ENCODE assay signal across 12 cellular contexts in genomic region chr4:664713-665231, GRCh38. TPM values are rescaled to one million over a fixed set of nuclear protein-coding genes. Genes with fewer than 3 reads are reported as not detected.
DNase-seq lines count a peak whose midpoint lies in the region; ATAC-seq, FAIRE-seq and TF ChIP-seq lines count a peak whose summit lies in the region.
"Had no signal": no experiment of that assay in that cellular context is flagged by ENCODE, and none has a peak within 500 bp of the region (broad histone marks: within the 10 kb centered on the region; RNA-seq: fewer than 3 reads in every experiment).

No MANE protein-coding gene starts in this region.

- no TSS peak for BruUV-seq in HepG2 (replicated peaks; lab: Mats Ljungman, UMichigan)

- no peaks in the 10 kb centered on the region for H3K36me3 ChIP-seq in HepG2 (replicated peaks in 1 of 2; ENCODE audit: control insufficient read depth in 1 of 2, insufficient read depth in 2 of 2, low read length in 2 of 2)
- H3K36me3 ChIP-seq: SJSA1, uterus had no signal

- no peaks in the 10 kb centered on the region for H3K79me2 ChIP-seq in HepG2 (ENCODE audit: insufficient read depth, low read length)

- no peak overlapping the region for H3K27ac Mint-ChIP-seq in activated naive CD4-positive, alpha-beta T cell treated with anti-CD3 and anti-CD28 coated beads, Interleukin-2, amount 50 U/mL, for 24 hours
- H3K27ac Mint-ChIP-seq in activated T-helper 1 cell treated with anti-CD3 and anti-CD28 coated beads, Interleukin-12 subunit alpha, Interleukin-12 subunit beta, Interleukin-2, Interleukin-4 antibody, amounts not matched to agents 30 ng/mL and 10 ng/mL and 1 ng/mL, durations not matched to agents 14 hours and 24 hours and 36 hours: peak overlapping the region; percentile 68

- H2AFZ ChIP-seq in HepG2 (ENCODE audit: low read length): no peak overlapping the region

- H3K9ac ChIP-seq in HepG2 (ENCODE audit: insufficient read depth, low read depth, low read length): no peak overlapping the region

- H3K27ac ChIP-seq in HepG2 (ENCODE audit: extremely low read length, insufficient read depth, low read length): no peak overlapping the region
- H3K27ac ChIP-seq: SJSA1, uterus had no signal

- H3K4me3 ChIP-seq in HepG2 (replicated peaks in 1 of 3; ENCODE audit: insufficient read depth in 1 of 3, low read depth in 2 of 3, low read length in 3 of 3): no peak overlapping the region
- H3K4me3 ChIP-seq: SJSA1 had no signal

- POLR2A ChIA-PET in HepG2 (lab: Yijun Ruan, JAX): interaction anchor here (1.5 kb wide), 1 partner anchor 9 kb away, joined by 7 read pairs; the partner anchor contains the start of genes ATP5ME and MYL5

- H3K9me3 Mint-ChIP-seq in activated naive CD4-positive, alpha-beta T cell treated with anti-CD3 and anti-CD28 coated beads, Interleukin-2, amount 50 U/mL, for 24 hours: no peaks in the 10 kb centered on the region
- no peaks in the 10 kb centered on the region for H3K9me3 Mint-ChIP-seq in activated T-helper 1 cell treated with anti-CD3 and anti-CD28 coated beads, Interleukin-12 subunit alpha, Interleukin-12 subunit beta, Interleukin-2, Interleukin-4 antibody, amounts not matched to agents 30 ng/mL and 10 ng/mL and 1 ng/mL, durations not matched to agents 14 hours and 24 hours and 36 hours

- peaks cover 28% of the 10 kb centered on the region for H3K4me1 ChIP-seq in HepG2 (ENCODE audit: insufficient read depth, low read length)
- H3K4me1 ChIP-seq: SJSA1, uterus had no signal

- ATAC-seq in HepG2 (no peak), GM21825 (IDR thresholded peaks at IDR 0.05; ENCODE audit: unreplicated experiment) (no peak)
- no peak for ATAC-seq in stimulated activated naive CD8-positive, alpha-beta T cell treated with anti-CD3 and anti-CD28 coated beads, Interleukin-15, Interleukin-2, amounts not matched to agents 100 U/mL and 50 U/mL, for 24 hours

- no peak overlapping the region for H3K4me2 ChIP-seq in HepG2 (ENCODE audit: low read depth, low read length)

- H4K20me1 ChIP-seq in HepG2 (ENCODE audit: insufficient read depth, low read length): no peaks in the 10 kb centered on the region

- in situ Hi-C loops in HepG2 (cut with HindIII; ENCODE audit: extremely low pct_ligation_motif_present, low pct_unique_long_range_greater_than_20kb): no loop called here
- in situ Hi-C loops in KBM-7 (cut with MboI; ENCODE audit: low pct_unique_long_range_greater_than_20kb, low sequenced_read_pairs): no loop called here

- TF ChIP-seq EP300 in HepG2 (IDR thresholded peaks at IDR 0.05; ENCODE audit: low read depth in 2 of 2, low read length in 2 of 2): no peak
- TF ChIP-seq EP300 in HepG2 (CRISPR knock-in tag; IDR thresholded peaks at IDR 0.05; ENCODE audit: borderline replicate concordance): no peak

- peaks cover 3 to 33% of the 10 kb centered on the region in 2 experiments; a peak in 4 of 5 replicates for H3K27me3 ChIP-seq in HepG2 (ENCODE audit: control insufficient read depth in 1 of 2, insufficient read depth in 2 of 2, low read length in 2 of 2)
- H3K27me3 ChIP-seq: SJSA1, uterus had no signal

- FAIRE-seq in HepG2 (lab: Jason Lieb, UNC): no peak
- FAIRE-seq: endometrium had no signal

- CTCF ChIA-PET in HepG2 (lab: Yijun Ruan, JAX; ENCODE audit: low intra/inter-chr PET ratio, low total read pairs): no interaction called here

- H3K9me3 ChIP-seq in HepG2 (ENCODE audit: low read length): no peaks in the 10 kb centered on the region
- H3K9me3 ChIP-seq: SJSA1, uterus had no signal

- H3K4me3 Mint-ChIP-seq in activated naive CD4-positive, alpha-beta T cell treated with anti-CD3 and anti-CD28 coated beads, Interleukin-2, amount 50 U/mL, for 24 hours: peak overlapping the region; percentile 76
- peak overlapping the region; percentile 82 for H3K4me3 Mint-ChIP-seq in activated T-helper 1 cell treated with anti-CD3 and anti-CD28 coated beads, Interleukin-12 subunit alpha, Interleukin-12 subunit beta, Interleukin-2, Interleukin-4 antibody, amounts not matched to agents 30 ng/mL and 10 ng/mL and 1 ng/mL, durations not matched to agents 14 hours and 24 hours and 36 hours

- TF ChIP-seq CTCF in HepG2 (CRISPR knock-in tag; IDR thresholded peaks at IDR 0.05): no peak

- no peak for TF ChIP-seq POLR2A in HepG2 (IDR thresholded peaks at IDR 0.05; ENCODE audit: insufficient read depth in 1 of 2, low read depth in 2 of 2, low read length in 2 of 2)

- H3K4me1 Mint-ChIP-seq in activated naive CD4-positive, alpha-beta T cell treated with anti-CD3 and anti-CD28 coated beads, Interleukin-2, amount 50 U/mL, for 24 hours: peaks cover 11% of the 10 kb centered on the region
- H3K4me1 Mint-ChIP-seq in activated T-helper 1 cell treated with anti-CD3 and anti-CD28 coated beads, Interleukin-12 subunit alpha, Interleukin-12 subunit beta, Interleukin-2, Interleukin-4 antibody, amounts not matched to agents 30 ng/mL and 10 ng/mL and 1 ng/mL, durations not matched to agents 14 hours and 24 hours and 36 hours (ENCODE audit: low read depth): peaks cover 8% of the 10 kb centered on the region

- intact Hi-C loops in activated T-helper 1 cell treated with anti-CD3 and anti-CD28 coated beads, Interleukin-12 subunit alpha, Interleukin-12 subunit beta, Interleukin-2, Interleukin-4 antibody, amounts not matched to agents 30 ng/mL and 10 ng/mL and 1 ng/mL, durations not matched to agents 14 hours and 24 hours and 36 hours (cut with micrococcal nuclease): loop anchor here (1.0 kb wide), 1 partner anchor 10 kb away; the partner anchor contains the start of genes ATP5ME and MYL5
- intact Hi-C loops in HepG2 (cut with micrococcal nuclease; ENCODE audit: unreplicated experiment): no loop called here

- no peaks in the 10 kb centered on the region for H3K27me3 Mint-ChIP-seq in activated naive CD4-positive, alpha-beta T cell treated with anti-CD3 and anti-CD28 coated beads, Interleukin-2, amount 50 U/mL, for 24 hours
- H3K27me3 Mint-ChIP-seq in activated T-helper 1 cell treated with anti-CD3 and anti-CD28 coated beads, Interleukin-12 subunit alpha, Interleukin-12 subunit beta, Interleukin-2, Interleukin-4 antibody, amounts not matched to agents 30 ng/mL and 10 ng/mL and 1 ng/mL, durations not matched to agents 14 hours and 24 hours and 36 hours (ENCODE audit: insufficient read depth): no peaks in the 10 kb centered on the region

- no peak for TF ChIP-seq RAD21 in HepG2 (CRISPR knock-in tag; IDR thresholded peaks at IDR 0.05)

- no peak for DNase-seq in activated naive CD4-positive, alpha-beta T cell (lab: John Stamatoyannopoulos, UW)
- DNase-seq in activated T-helper 1 cell treated with anti-CD3 and anti-CD28 coated beads, Interleukin-12 subunit alpha, Interleukin-12 subunit beta, Interleukin-2, Interleukin-4 antibody, amounts not matched to agents 30 ng/mL and 10 ng/mL and 1 ng/mL, durations not matched to agents 14 hours and 24 hours and 36 hours (ENCODE audit: low spot score): no peak
- no peak for DNase-seq in HepG2 (ENCODE audit: low spot score)
- DNase-seq in stimulated activated naive CD8-positive, alpha-beta T cell treated with anti-CD3 and anti-CD28 coated beads, Interleukin-15, Interleukin-2, amounts not matched to agents 100 U/mL and 50 U/mL, for 24 hours: peak; percentile 3
- no peak for DNase-seq in KBM-7
- DNase-seq in NCI-H1436 treated with DMSO at 0.1 percent for 48 hours (lab: John Stamatoyannopoulos, UW): no peak
- DNase-seq: uterus had no signal

- H3K36me3 Mint-ChIP-seq in activated naive CD4-positive, alpha-beta T cell treated with anti-CD3 and anti-CD28 coated beads, Interleukin-2, amount 50 U/mL, for 24 hours: no peaks in the 10 kb centered on the region
- peaks cover 5% of the 10 kb centered on the region for H3K36me3 Mint-ChIP-seq in activated T-helper 1 cell treated with anti-CD3 and anti-CD28 coated beads, Interleukin-12 subunit alpha, Interleukin-12 subunit beta, Interleukin-2, Interleukin-4 antibody, amounts not matched to agents 30 ng/mL and 10 ng/mL and 1 ng/mL, durations not matched to agents 14 hours and 24 hours and 36 hours (ENCODE audit: low read depth)

- 89% methylated on average over 7 of the region's 24 CpGs for WGBS in HepG2 (ENCODE audit: low lambda C conversion rate)

RNA-seq across cellular contexts. Expression of gene ATP5ME, which starts 9.3 kb away (rescaled TPM):
- total RNA-seq in activated T-helper 1 cell treated with anti-CD3 and anti-CD28 coated beads, Interleukin-12 subunit alpha, Interleukin-12 subunit beta, Interleukin-2, Interleukin-4 antibody, amounts not matched to agents 30 ng/mL and 10 ng/mL and 1 ng/mL, durations not matched to agents 14 hours and 24 hours and 36 hours: 217 and 224 TPM in 2 replicates
- total RNA-seq in HepG2 (2016; rRNA removed; fragmentation: Illumina TruSeq; extraction: Trizol): 753 and 1,048 TPM in 2 replicates
- total RNA-seq in HepG2 (2016; cell fraction: cytosol; rRNA removed; fragmentation: Illumina TruSeq; extraction: Trizol; ENCODE audit: low read depth): 458 and 593 TPM in 2 replicates
- 792 and 1,109 TPM in 2 replicates for total RNA-seq in HepG2 (2016; cell fraction: insoluble cytoplasmic fraction; rRNA removed; fragmentation: Illumina TruSeq; extraction: Trizol)
- 613 and 660 TPM in 2 replicates for total RNA-seq in HepG2 (2016; cell fraction: membrane; rRNA removed; fragmentation: Illumina TruSeq; extraction: Trizol)
- 219 and 249 TPM in 2 replicates for total RNA-seq in HepG2 (2016; cell fraction: nucleus; rRNA removed; fragmentation: Illumina TruSeq; extraction: Trizol)
- polyA plus RNA-seq in HepG2 (2011; rRNA removed): 301 and 305 TPM in 2 replicates
- polyA plus RNA-seq in HepG2 (2011; cell fraction: cytosol; rRNA removed): 507 and 666 TPM in 2 replicates
- 133 and 152 TPM in 2 replicates for polyA plus RNA-seq in HepG2 (2011; cell fraction: nucleus; rRNA removed)
- polyA plus RNA-seq in HepG2 (2012): 451 and 767 TPM in 2 replicates
- polyA plus RNA-seq in HepG2 (2016; cell fraction: cytosol; fragmentation: Illumina TruSeq; extraction: Trizol; ENCODE audit: low read depth): 482 and 603 TPM in 2 replicates
- 926 and 995 TPM in 2 replicates for polyA plus RNA-seq in HepG2 (2016; cell fraction: insoluble cytoplasmic fraction; fragmentation: Illumina TruSeq; extraction: Trizol; ENCODE audit: low read depth)
- polyA plus RNA-seq in HepG2 (2016; cell fraction: membrane; fragmentation: Illumina TruSeq; extraction: Trizol; ENCODE audit: low read depth): 496 and 594 TPM in 2 replicates
- polyA plus RNA-seq in HepG2 (2016; cell fraction: nucleus; fragmentation: Illumina TruSeq; extraction: Trizol; ENCODE audit: insufficient read depth, low read depth): 426 and 431 TPM in 2 replicates
- polyA minus RNA-seq in HepG2 (2011; rRNA and poly(A)+ RNA removed; ENCODE audit: low replicate concordance): 68.8 and 71.4 TPM in 2 replicates
- 62.0 and 63.6 TPM in 2 replicates for polyA minus RNA-seq in HepG2 (2011; cell fraction: cytosol; rRNA and poly(A)+ RNA removed)
- 23.6 and 38.7 TPM in 2 replicates for polyA minus RNA-seq in HepG2 (2011; cell fraction: nucleus; rRNA and poly(A)+ RNA removed)

RNA-seq across cellular contexts. Expression of gene MYL5, which starts 9.6 kb away (rescaled TPM):
- 29.7 and 35.0 TPM in 2 replicates for total RNA-seq in activated T-helper 1 cell treated with anti-CD3 and anti-CD28 coated beads, Interleukin-12 subunit alpha, Interleukin-12 subunit beta, Interleukin-2, Interleukin-4 antibody, amounts not matched to agents 30 ng/mL and 10 ng/mL and 1 ng/mL, durations not matched to agents 14 hours and 24 hours and 36 hours
- total RNA-seq in HepG2 (2016; rRNA removed; fragmentation: Illumina TruSeq; extraction: Trizol): 11.0 and 16.0 TPM in 2 replicates
- total RNA-seq in HepG2 (2016; cell fraction: cytosol; rRNA removed; fragmentation: Illumina TruSeq; extraction: Trizol; ENCODE audit: low read depth): 6.7 and 8.0 TPM in 2 replicates
- 10.1 and 16.2 TPM in 2 replicates for total RNA-seq in HepG2 (2016; cell fraction: insoluble cytoplasmic fraction; rRNA removed; fragmentation: Illumina TruSeq; extraction: Trizol)
- 7.6 and 8.2 TPM in 2 replicates for total RNA-seq in HepG2 (2016; cell fraction: membrane; rRNA removed; fragmentation: Illumina TruSeq; extraction: Trizol)
- 15.9 and 16.6 TPM in 2 replicates for total RNA-seq in HepG2 (2016; cell fraction: nucleus; rRNA removed; fragmentation: Illumina TruSeq; extraction: Trizol)
- polyA plus RNA-seq in HepG2 (2011; rRNA removed): 6.5 and 11.5 TPM in 2 replicates
- polyA plus RNA-seq in HepG2 (2011; cell fraction: cytosol; rRNA removed): 4.1 and 4.4 TPM in 2 replicates
- 40.0 and 46.9 TPM in 2 replicates for polyA plus RNA-seq in HepG2 (2011; cell fraction: nucleus; rRNA removed)
- polyA plus RNA-seq in HepG2 (2012): 7.4 and 8.9 TPM in 2 replicates
- 4.4 and 5.5 TPM in 2 replicates for polyA plus RNA-seq in HepG2 (2016; cell fraction: cytosol; fragmentation: Illumina TruSeq; extraction: Trizol; ENCODE audit: low read depth)
- 8.5 and 12.2 TPM in 2 replicates for polyA plus RNA-seq in HepG2 (2016; cell fraction: insoluble cytoplasmic fraction; fragmentation: Illumina TruSeq; extraction: Trizol; ENCODE audit: low read depth)
- 4.9 and 6.3 TPM in 2 replicates for polyA plus RNA-seq in HepG2 (2016; cell fraction: membrane; fragmentation: Illumina TruSeq; extraction: Trizol; ENCODE audit: low read depth)
- 33.7 and 41.8 TPM in 2 replicates for polyA plus RNA-seq in HepG2 (2016; cell fraction: nucleus; fragmentation: Illumina TruSeq; extraction: Trizol; ENCODE audit: insufficient read depth, low read depth)
- 3.4 and 4.4 TPM in 2 replicates for polyA minus RNA-seq in HepG2 (2011; rRNA and poly(A)+ RNA removed; ENCODE audit: low replicate concordance)
- polyA minus RNA-seq in HepG2 (2011; cell fraction: cytosol; rRNA and poly(A)+ RNA removed): 1.4 TPM in 1 of 2 replicates, not detected in the other
- polyA minus RNA-seq in HepG2 (2011; cell fraction: nucleus; rRNA and poly(A)+ RNA removed): 11.8 and 15.5 TPM in 2 replicates

RNA-seq across cellular contexts. Expression of gene SLC49A3, which starts 24.2 kb away (rescaled TPM):
- 0.81 and 0.88 TPM in 2 replicates for total RNA-seq in activated T-helper 1 cell treated with anti-CD3 and anti-CD28 coated beads, Interleukin-12 subunit alpha, Interleukin-12 subunit beta, Interleukin-2, Interleukin-4 antibody, amounts not matched to agents 30 ng/mL and 10 ng/mL and 1 ng/mL, durations not matched to agents 14 hours and 24 hours and 36 hours
- total RNA-seq in HepG2 (2016; rRNA removed; fragmentation: Illumina TruSeq; extraction: Trizol): 0.07 TPM in 1 of 2 replicates, not detected in the other
- total RNA-seq in HepG2 (2016; cell fraction: cytosol; rRNA removed; fragmentation: Illumina TruSeq; extraction: Trizol; ENCODE audit: low read depth): not detected in 2 replicates
- total RNA-seq in HepG2 (2016; cell fraction: insoluble cytoplasmic fraction; rRNA removed; fragmentation: Illumina TruSeq; extraction: Trizol): 0.09 TPM in 1 of 2 replicates, not detected in the other
- not detected in 2 replicates for total RNA-seq in HepG2 (2016; cell fraction: membrane; rRNA removed; fragmentation: Illumina TruSeq; extraction: Trizol)
- 0.62 TPM in 1 of 2 replicates, not detected in the other for total RNA-seq in HepG2 (2016; cell fraction: nucleus; rRNA removed; fragmentation: Illumina TruSeq; extraction: Trizol)
- 0.17 and 0.22 TPM in 2 replicates for polyA plus RNA-seq in HepG2 (2011; rRNA removed)
- polyA plus RNA-seq in HepG2 (2011; cell fraction: cytosol; rRNA removed): 0.10 and 0.16 TPM in 2 replicates
- polyA plus RNA-seq in HepG2 (2011; cell fraction: nucleus; rRNA removed): 1.9 and 2.5 TPM in 2 replicates
- polyA plus RNA-seq in HepG2 (2012): 0.21 and 0.29 TPM in 2 replicates
- 0.07 TPM in 1 of 2 replicates, not detected in the other for polyA plus RNA-seq in HepG2 (2016; cell fraction: cytosol; fragmentation: Illumina TruSeq; extraction: Trizol; ENCODE audit: low read depth)
- polyA plus RNA-seq in HepG2 (2016; cell fraction: insoluble cytoplasmic fraction; fragmentation: Illumina TruSeq; extraction: Trizol; ENCODE audit: low read depth): not detected in 2 replicates
- not detected in 2 replicates for polyA plus RNA-seq in HepG2 (2016; cell fraction: membrane; fragmentation: Illumina TruSeq; extraction: Trizol; ENCODE audit: low read depth)
- polyA plus RNA-seq in HepG2 (2016; cell fraction: nucleus; fragmentation: Illumina TruSeq; extraction: Trizol; ENCODE audit: insufficient read depth, low read depth): 0.53 TPM in 1 of 2 replicates, not detected in the other
- 0.12 TPM in 1 of 2 replicates, not detected in the other for polyA minus RNA-seq in HepG2 (2011; rRNA and poly(A)+ RNA removed; ENCODE audit: low replicate concordance)
- polyA minus RNA-seq in HepG2 (2011; cell fraction: cytosol; rRNA and poly(A)+ RNA removed): not detected in 2 replicates
- polyA minus RNA-seq in HepG2 (2011; cell fraction: nucleus; rRNA and poly(A)+ RNA removed): 0.25 and 0.26 TPM in 2 replicates
- total RNA-seq: MCF 10A, SJSA1 had no signal

RNA-seq across cellular contexts. Expression of gene PDE6B, which starts 39.4 kb away (rescaled TPM):
- total RNA-seq in activated T-helper 1 cell treated with anti-CD3 and anti-CD28 coated beads, Interleukin-12 subunit alpha, Interleukin-12 subunit beta, Interleukin-2, Interleukin-4 antibody, amounts not matched to agents 30 ng/mL and 10 ng/mL and 1 ng/mL, durations not matched to agents 14 hours and 24 hours and 36 hours: 9.8 and 10.1 TPM in 2 replicates
- 0.38 TPM in 1 of 2 replicates, not detected in the other for total RNA-seq in HepG2 (2016; rRNA removed; fragmentation: Illumina TruSeq; extraction: Trizol)
- total RNA-seq in HepG2 (2016; cell fraction: cytosol; rRNA removed; fragmentation: Illumina TruSeq; extraction: Trizol; ENCODE audit: low read depth): 0.20 TPM in 1 of 2 replicates, not detected in the other
- 0.09 TPM in 1 of 2 replicates, not detected in the other for total RNA-seq in HepG2 (2016; cell fraction: insoluble cytoplasmic fraction; rRNA removed; fragmentation: Illumina TruSeq; extraction: Trizol)
- 0.25 TPM in 1 of 2 replicates, not detected in the other for total RNA-seq in HepG2 (2016; cell fraction: membrane; rRNA removed; fragmentation: Illumina TruSeq; extraction: Trizol)
- not detected in 2 replicates for total RNA-seq in HepG2 (2016; cell fraction: nucleus; rRNA removed; fragmentation: Illumina TruSeq; extraction: Trizol)
- polyA plus RNA-seq in HepG2 (2011; rRNA removed): 0.38 and 0.40 TPM in 2 replicates
- 0.43 and 0.62 TPM in 2 replicates for polyA plus RNA-seq in HepG2 (2011; cell fraction: cytosol; rRNA removed)
- polyA plus RNA-seq in HepG2 (2011; cell fraction: nucleus; rRNA removed): 0.33 and 0.45 TPM in 2 replicates
- 0.38 and 0.73 TPM in 2 replicates for polyA plus RNA-seq in HepG2 (2012)
- polyA plus RNA-seq in HepG2 (2016; cell fraction: cytosol; fragmentation: Illumina TruSeq; extraction: Trizol; ENCODE audit: low read depth): not detected in 2 replicates
- polyA plus RNA-seq in HepG2 (2016; cell fraction: insoluble cytoplasmic fraction; fragmentation: Illumina TruSeq; extraction: Trizol; ENCODE audit: low read depth): not detected in 2 replicates
- 0.13 TPM in 1 of 2 replicates, not detected in the other for polyA plus RNA-seq in HepG2 (2016; cell fraction: membrane; fragmentation: Illumina TruSeq; extraction: Trizol; ENCODE audit: low read depth)
- not detected in 2 replicates for polyA plus RNA-seq in HepG2 (2016; cell fraction: nucleus; fragmentation: Illumina TruSeq; extraction: Trizol; ENCODE audit: insufficient read depth, low read depth)
- 0.32 TPM in 1 of 2 replicates, not detected in the other for polyA minus RNA-seq in HepG2 (2011; rRNA and poly(A)+ RNA removed; ENCODE audit: low replicate concordance)
- 0.69 and 1.3 TPM in 2 replicates for polyA minus RNA-seq in HepG2 (2011; cell fraction: cytosol; rRNA and poly(A)+ RNA removed)
- 0.37 and 1.3 TPM in 2 replicates for polyA minus RNA-seq in HepG2 (2011; cell fraction: nucleus; rRNA and poly(A)+ RNA removed)
- total RNA-seq: MCF 10A, SJSA1 had no signal

RNA-seq across cellular contexts. Expression of gene PCGF3, which starts 40.9 kb away (rescaled TPM):
- total RNA-seq in activated T-helper 1 cell treated with anti-CD3 and anti-CD28 coated beads, Interleukin-12 subunit alpha, Interleukin-12 subunit beta, Interleukin-2, Interleukin-4 antibody, amounts not matched to agents 30 ng/mL and 10 ng/mL and 1 ng/mL, durations not matched to agents 14 hours and 24 hours and 36 hours: 30.4 and 31.0 TPM in 2 replicates
- total RNA-seq in HepG2 (2016; rRNA removed; fragmentation: Illumina TruSeq; extraction: Trizol): 24.2 and 28.6 TPM in 2 replicates
- 16.2 and 16.7 TPM in 2 replicates for total RNA-seq in HepG2 (2016; cell fraction: cytosol; rRNA removed; fragmentation: Illumina TruSeq; extraction: Trizol; ENCODE audit: low read depth)
- 22.5 and 27.7 TPM in 2 replicates for total RNA-seq in HepG2 (2016; cell fraction: insoluble cytoplasmic fraction; rRNA removed; fragmentation: Illumina TruSeq; extraction: Trizol)
- total RNA-seq in HepG2 (2016; cell fraction: membrane; rRNA removed; fragmentation: Illumina TruSeq; extraction: Trizol): 36.9 and 38.9 TPM in 2 replicates
- 40.6 and 42.6 TPM in 2 replicates for total RNA-seq in HepG2 (2016; cell fraction: nucleus; rRNA removed; fragmentation: Illumina TruSeq; extraction: Trizol)
- 66.2 and 80.8 TPM in 2 replicates for polyA plus RNA-seq in HepG2 (2011; rRNA removed)
- polyA plus RNA-seq in HepG2 (2011; cell fraction: cytosol; rRNA removed): 32.3 and 37.9 TPM in 2 replicates
- 406 and 428 TPM in 2 replicates for polyA plus RNA-seq in HepG2 (2011; cell fraction: nucleus; rRNA removed)
- polyA plus RNA-seq in HepG2 (2012): 37.8 and 47.7 TPM in 2 replicates
- 13.4 and 15.5 TPM in 2 replicates for polyA plus RNA-seq in HepG2 (2016; cell fraction: cytosol; fragmentation: Illumina TruSeq; extraction: Trizol; ENCODE audit: low read depth)
- 20.0 and 26.4 TPM in 2 replicates for polyA plus RNA-seq in HepG2 (2016; cell fraction: insoluble cytoplasmic fraction; fragmentation: Illumina TruSeq; extraction: Trizol; ENCODE audit: low read depth)
- 26.7 and 30.4 TPM in 2 replicates for polyA plus RNA-seq in HepG2 (2016; cell fraction: membrane; fragmentation: Illumina TruSeq; extraction: Trizol; ENCODE audit: low read depth)
- polyA plus RNA-seq in HepG2 (2016; cell fraction: nucleus; fragmentation: Illumina TruSeq; extraction: Trizol; ENCODE audit: insufficient read depth, low read depth): 92.0 and 96.8 TPM in 2 replicates
- 38.9 and 82.6 TPM in 2 replicates for polyA minus RNA-seq in HepG2 (2011; rRNA and poly(A)+ RNA removed; ENCODE audit: low replicate concordance)
- 18.1 and 23.5 TPM in 2 replicates for polyA minus RNA-seq in HepG2 (2011; cell fraction: cytosol; rRNA and poly(A)+ RNA removed)
- 119 and 121 TPM in 2 replicates for polyA minus RNA-seq in HepG2 (2011; cell fraction: nucleus; rRNA and poly(A)+ RNA removed)
